In genomic region chr9:121286973-121287721, GRCh38 we compare ENCODE assay signal across 8 cellular contexts. TPM values are rescaled to one million over a fixed set of nuclear protein-coding genes. Genes with fewer than 3 reads are reported as not detected.
A peak's percentile ranks its signal among the peaks of the same experiment; 100 is the strongest.
DNase-seq lines count a peak whose midpoint lies in the region; ATAC-seq and TF ChIP-seq lines count a peak whose summit lies in the region.

No MANE protein-coding gene starts in this region.

- H3K4me3 ChIP-seq in tibial artery: peak overlapping the region; percentile 17 to 21

- DNase-seq in Ammon's horn (ENCODE audit: low spot score): peak; percentile 84
- DNase-seq in HPDE6-E6E7 (ENCODE audit: extremely low spot score): peak; percentile 92
- DNase-seq in mucosa of gallbladder (ENCODE audit: low spot score): peak; percentile 91
- DNase-seq in tibial artery: peak; percentile 94 to 95
- no peak for DNase-seq in stimulated activated naive CD4-positive, alpha-beta T cell treated with Interleukin-2 at 50 U/mL for 16 hours (lab: John Stamatoyannopoulos, UW)

- no peak for TF ChIP-seq CTCF in tibial artery (IDR thresholded peaks at IDR 0.05)

- no peaks in the 10 kb centered on the region for H3K27me3 ChIP-seq in tibial artery

- H3K27ac ChIP-seq in tibial artery: peak overlapping the region; percentile 92 to 95

- no peaks in the 10 kb centered on the region for H3K9me3 ChIP-seq in tibial artery

- ATAC-seq in SK-N-SH treated with all-trans-retinoic acid at 6 μM for 48 hours: peak; percentile 78
- ATAC-seq in esophagus mucosa: peak; percentile 84
- ATAC-seq in HG02588 (IDR thresholded peaks at IDR 0.05; ENCODE audit: unreplicated experiment): no peak

- H3K36me3 ChIP-seq in tibial artery: peaks cover 0 to 8% (median 5%) of the 10 kb centered on the region in 3 donors

- intact Hi-C loops in tibial artery (cut with DNase I; ENCODE audit: low total_unique reads): no loop called here

- H3K4me1 ChIP-seq in tibial artery: peaks cover 17 to 100% (median 89%) of the 10 kb centered on the region in 4 donors

TF ChIP-seq in SK-N-SH treated with all-trans-retinoic acid at 6 μM for 48 hours, 23 proteins besides CTCF, POLR2A, EP300 and RAD21:
- TF ChIP-seq ZNF70 (CRISPR knock-in tag; IDR thresholded peaks at IDR 0.05): no peak
- no peak for TF ChIP-seq TCF4 (CRISPR knock-in tag; IDR thresholded peaks at IDR 0.05; ENCODE audit: borderline replicate concordance)
- no peak for TF ChIP-seq GLIS3 (CRISPR knock-in tag; IDR thresholded peaks at IDR 0.05)
- no peak for TF ChIP-seq ZFP30 (CRISPR knock-in tag; IDR thresholded peaks at IDR 0.05)
- TF ChIP-seq PATZ1 (CRISPR knock-in tag; IDR thresholded peaks at IDR 0.05; ENCODE audit: borderline replicate concordance): peak; percentile 62; the same call in 1 of the 2 replicates
- no peak for TF ChIP-seq ZC3H10 (CRISPR knock-in tag; IDR thresholded peaks at IDR 0.05)
- TF ChIP-seq CREB5 (CRISPR knock-in tag; IDR thresholded peaks at IDR 0.05; ENCODE audit: low read depth): no peak
- TF ChIP-seq RARB (CRISPR knock-in tag; IDR thresholded peaks at IDR 0.05): no peak
- TF ChIP-seq OSR1 (CRISPR knock-in tag; IDR thresholded peaks at IDR 0.05): no peak
- no peak for TF ChIP-seq POU6F1 (CRISPR knock-in tag; IDR thresholded peaks at IDR 0.05; ENCODE audit: borderline replicate concordance, low read depth)
- no peak for TF ChIP-seq TOX (CRISPR knock-in tag; IDR thresholded peaks at IDR 0.05; ENCODE audit: borderline replicate concordance)
- 0 out of 2 replicates have a peak, but pooled peaks have one; percentile 16 for TF ChIP-seq ISL1 (CRISPR knock-in tag; IDR thresholded peaks at IDR 0.05)
TF ChIP-seq in SK-N-SH treated with all-trans-retinoic acid at 6 μM for 48 hours: peak in this region for 2.

RNA-seq across cellular contexts. Expression of gene GSN, which starts 19.2 kb away (rescaled TPM):
- total RNA-seq in esophagus mucosa (270 TPM), mucosa of gallbladder (521 TPM)
